ENCODE assay signal across 8 cellular contexts in genomic region chr22:42294034-42294985, GRCh38. TPM values are rescaled to one million over a fixed set of nuclear protein-coding genes. Genes with fewer than 3 reads are reported as not detected.
DNase-seq lines count a peak whose midpoint lies in the region; ATAC-seq and TF ChIP-seq lines count a peak whose summit lies in the region.

No MANE protein-coding gene starts in this region.

- H3K9me3 Mint-ChIP-seq in activated T-cell treated with anti-CD3 and anti-CD28 coated beads, Interleukin-2, amount 50 U/mL, for 4 hours: no peaks in the 10 kb centered on the region
- H3K9me3 Mint-ChIP-seq in activated T-cell treated with anti-CD3 and anti-CD28 coated beads, Interleukin-2, amount 50 U/mL, for 72 hours: no peaks in the 10 kb centered on the region
- H3K9me3 Mint-ChIP-seq in progenitor cell of endocrine pancreas (ENCODE audit: low read depth): no peaks in the 10 kb centered on the region

- no peak for TF ChIP-seq CTCF in Panc1 (IDR thresholded peaks at IDR 0.05)
- no peak for TF ChIP-seq CTCF in progenitor cell of endocrine pancreas (IDR thresholded peaks at IDR 0.05; ENCODE audit: unreplicated experiment)

- no peaks in the 10 kb centered on the region for H3K36me3 Mint-ChIP-seq in activated T-cell treated with anti-CD3 and anti-CD28 coated beads, Interleukin-2, amount 50 U/mL, for 4 hours (ENCODE audit: insufficient read depth)
- no peaks in the 10 kb centered on the region for H3K36me3 Mint-ChIP-seq in activated T-cell treated with anti-CD3 and anti-CD28 coated beads, Interleukin-2, amount 50 U/mL, for 72 hours (ENCODE audit: insufficient read depth in 2 of 2)
- H3K36me3 Mint-ChIP-seq in progenitor cell of endocrine pancreas (ENCODE audit: insufficient read depth): no peaks in the 10 kb centered on the region

- no peak overlapping the region for H3K4me3 ChIP-seq in Panc1 (ENCODE audit: low read depth in 2 of 2, low read length in 2 of 2)
- no peak overlapping the region for H3K4me3 ChIP-seq in effector memory CD4-positive, alpha-beta T cell (ENCODE audit: insufficient read depth, low read depth, low read length, poor library complexity, severe bottlenecking)

- no peaks in the 10 kb centered on the region for H3K27me3 Mint-ChIP-seq in activated T-cell treated with anti-CD3 and anti-CD28 coated beads, Interleukin-2, amount 50 U/mL, for 4 hours (ENCODE audit: low read depth)
- H3K27me3 Mint-ChIP-seq in activated T-cell treated with anti-CD3 and anti-CD28 coated beads, Interleukin-2, amount 50 U/mL, for 72 hours (ENCODE audit: low read depth): no peaks in the 10 kb centered on the region
- H3K27me3 Mint-ChIP-seq in progenitor cell of endocrine pancreas: no peaks in the 10 kb centered on the region

- no peak overlapping the region for H3K4me3 Mint-ChIP-seq in activated T-cell treated with anti-CD3 and anti-CD28 coated beads, Interleukin-2, amount 50 U/mL, for 4 hours
- H3K4me3 Mint-ChIP-seq in activated T-cell treated with anti-CD3 and anti-CD28 coated beads, Interleukin-2, amount 50 U/mL, for 72 hours: no peak overlapping the region
- H3K4me3 Mint-ChIP-seq in progenitor cell of endocrine pancreas (ENCODE audit: low read depth): no peak overlapping the region

- no peaks in the 10 kb centered on the region for H3K27me3 ChIP-seq in Panc1 (ENCODE audit: control insufficient read depth, insufficient read depth, low read length)
- no peaks in the 10 kb centered on the region for H3K27me3 ChIP-seq in effector memory CD4-positive, alpha-beta T cell (replicated peaks; ENCODE audit: control insufficient read depth, insufficient read depth, low read length, poor library complexity, severe bottlenecking)

- H3K36me3 ChIP-seq in Panc1 (ENCODE audit: control insufficient read depth, insufficient read depth, low read length): no peaks in the 10 kb centered on the region
- H3K36me3 ChIP-seq in effector memory CD4-positive, alpha-beta T cell (ENCODE audit: control insufficient read depth, insufficient read depth, low read length): no peaks in the 10 kb centered on the region

- in situ Hi-C loops in Panc1 (cut with HindIII; ENCODE audit: low pct_unique_long_range_greater_than_20kb, low sequenced_read_pairs): no loop called here

- no peak overlapping the region for H3K27ac ChIP-seq in Panc1 (ENCODE audit: low read length)
- H3K27ac ChIP-seq in effector memory CD4-positive, alpha-beta T cell (ENCODE audit: insufficient read depth, low read length, poor library complexity, severe bottlenecking): peak overlapping the region; percentile 13

- no TSS peak for BruUV-seq in Panc1 (replicated peaks; lab: Mats Ljungman, UMichigan)

- ATAC-seq in activated T-cell treated with anti-CD3 and anti-CD28 coated beads, Interleukin-2, amount 50 U/mL, for 4 hours: peak; percentile 49 to 61
- no peak for ATAC-seq in activated T-cell treated with anti-CD3 and anti-CD28 coated beads, Interleukin-2, amount 50 U/mL, for 72 hours (replicated peaks in 1 of 2)
- ATAC-seq in Panc1 (0 out of 2 replicates have a peak, but pooled peaks have one; percentile 53), HG02623 (IDR thresholded peaks at IDR 0.05; ENCODE audit: unreplicated experiment) (no peak), HG03342 (IDR thresholded peaks at IDR 0.05; ENCODE audit: unreplicated experiment) (no peak)

- POLR2A ChIA-PET in Panc1 (lab: Charles Lee): interaction anchor here (0.6 kb wide), 1 partner anchor 339 kb away, joined by 5 read pairs; no protein-coding TSS in a partner anchor

- no peaks in the 10 kb centered on the region for H3K9me3 ChIP-seq in Panc1 (ENCODE audit: control insufficient read depth, insufficient read depth, low read depth, low read length)
- no peaks in the 10 kb centered on the region for H3K9me3 ChIP-seq in effector memory CD4-positive, alpha-beta T cell (ENCODE audit: control insufficient read depth, low read length)

- peaks cover 6% of the 10 kb centered on the region; the same call in 1 of the 2 replicates for H3K4me1 ChIP-seq in Panc1 (ENCODE audit: control insufficient read depth, insufficient read depth, low read length)
- H3K4me1 ChIP-seq in effector memory CD4-positive, alpha-beta T cell (ENCODE audit: control insufficient read depth, insufficient read depth, low read length, poor library complexity, severe bottlenecking): peaks cover 39% of the 10 kb centered on the region

- no peak for DNase-seq in activated T-cell treated with anti-CD3 and anti-CD28 coated beads, Interleukin-2, amount 50 U/mL, for 4 hours
- DNase-seq in activated T-cell treated with anti-CD3 and anti-CD28 coated beads, Interleukin-2, amount 50 U/mL, for 72 hours: no peak
- DNase-seq in Panc1 (ENCODE audit: low read depth, low spot score) (no peak), progenitor cell of endocrine pancreas (ENCODE audit: low spot score, unreplicated experiment) (peak; percentile 72), epidermal melanocyte (ENCODE audit: insufficient read length, low spot score) (no peak)
- DNase-seq in effector memory CD4-positive, alpha-beta T cell: no peak

- intact Hi-C loops in Panc1 (cut with micrococcal nuclease; ENCODE audit: unreplicated experiment): no loop called here

- H3K27ac Mint-ChIP-seq in activated T-cell treated with anti-CD3 and anti-CD28 coated beads, Interleukin-2, amount 50 U/mL, for 72 hours: no peak overlapping the region
- H3K27ac Mint-ChIP-seq in progenitor cell of endocrine pancreas: no peak overlapping the region

- H3K4me1 Mint-ChIP-seq in activated T-cell treated with anti-CD3 and anti-CD28 coated beads, Interleukin-2, amount 50 U/mL, for 4 hours (ENCODE audit: low read depth): peaks cover 50% of the 10 kb centered on the region
- peaks cover 34% of the 10 kb centered on the region for H3K4me1 Mint-ChIP-seq in activated T-cell treated with anti-CD3 and anti-CD28 coated beads, Interleukin-2, amount 50 U/mL, for 72 hours (ENCODE audit: low read depth)
- peaks cover 19% of the 10 kb centered on the region for H3K4me1 Mint-ChIP-seq in progenitor cell of endocrine pancreas (ENCODE audit: low read depth)

- CTCF ChIA-PET in Panc1 (lab: Charles Lee): no interaction called here

RNA-seq across cellular contexts. Expression of gene TCF20, which starts 23.9 kb away (rescaled TPM):
- total RNA-seq in activated T-cell treated with anti-CD3 and anti-CD28 coated beads, Interleukin-2, amount 50 U/mL, for 4 hours: 10 to 100 TPM; 68.1 to 74.4 (median 69.9) TPM
- total RNA-seq in activated T-cell treated with anti-CD3 and anti-CD28 coated beads, Interleukin-2, amount 50 U/mL, for 72 hours: 10 to 100 TPM; 64.0 to 82.8 TPM
- total RNA-seq in Panc1 (2021; ENCODE audit: unreplicated experiment) (79.8 TPM), progenitor cell of endocrine pancreas (66.1 and 68.5 TPM in 2 replicates)
- polyA plus RNA-seq in Panc1 (2012; ENCODE audit: insufficient read length): 30.0 TPM

Comparison
In these comparisons a context has a peak if more than half of its experiments do, and no peak if none do; other contexts are left out.
1. ATAC-seq: peak in activated T-cell treated with anti-CD3 and anti-CD28 coated beads, Interleukin-2, amount 50 U/mL, for 4 hours (2 of 2) and Panc1 (single experiment); none in activated T-cell treated with anti-CD3 and anti-CD28 coated beads, Interleukin-2, amount 50 U/mL, for 72 hours (0 of 2), HG02623 (single experiment) and HG03342 (single experiment).